21 cellular contexts compared by ENCODE assay signal in genomic region chr11:107140988-107141387, GRCh38.
"Had no signal": no experiment of that assay in that cellular context is flagged by ENCODE, and none has a peak within 500 bp of the region (broad histone marks: within the 10 kb centered on the region; RNA-seq: fewer than 3 reads in every experiment).

No MANE protein-coding gene starts in this region.

- H3K4me3 Mint-ChIP-seq: activated CD4-positive, alpha-beta memory T cell treated with anti-CD3 and anti-CD28 coated beads, Interleukin-2, amount 10 ng/mL, durations not matched to agents 7 days and 5 days; activated naive CD4-positive, alpha-beta T cell treated with anti-CD3 and anti-CD28 coated beads for 36 hours; activated naive CD8-positive, alpha-beta T cell; activated T-helper 17 cell treated with anti-CD3 and anti-CD28 coated beads, Interleukin-2, amount 50 U/mL, for 72 hours had no signal

- H3K27me3 Mint-ChIP-seq: activated CD4-positive, alpha-beta memory T cell treated with anti-CD3 and anti-CD28 coated beads, Interleukin-2, amount 10 ng/mL, durations not matched to agents 7 days and 5 days; activated naive CD8-positive, alpha-beta T cell; activated T-helper 17 cell treated with anti-CD3 and anti-CD28 coated beads, Interleukin-2, amount 50 U/mL, for 72 hours had no signal

- ATAC-seq: activated T-helper 17 cell treated with anti-CD3 and anti-CD28 coated beads, Interleukin-2, amount 50 U/mL, for 72 hours had no signal

- H3K27ac Mint-ChIP-seq: activated CD4-positive, alpha-beta memory T cell treated with anti-CD3 and anti-CD28 coated beads, Interleukin-2, amount 10 ng/mL, durations not matched to agents 7 days and 5 days; activated naive CD4-positive, alpha-beta T cell treated with anti-CD3 and anti-CD28 coated beads for 36 hours; activated naive CD8-positive, alpha-beta T cell; activated T-helper 17 cell treated with anti-CD3 and anti-CD28 coated beads, Interleukin-2, amount 50 U/mL, for 72 hours had no signal

- H3K36me3 Mint-ChIP-seq: activated naive CD8-positive, alpha-beta T cell had no signal

- H3K4me1 Mint-ChIP-seq: activated CD4-positive, alpha-beta memory T cell treated with anti-CD3 and anti-CD28 coated beads, Interleukin-2, amount 10 ng/mL, durations not matched to agents 7 days and 5 days; activated T-helper 17 cell treated with anti-CD3 and anti-CD28 coated beads, Interleukin-2, amount 50 U/mL, for 72 hours had no signal

- DNase-seq: activated CD4-positive, alpha-beta memory T cell treated with anti-CD3 and anti-CD28 coated beads, Interleukin-2, amount 10 ng/mL, durations not matched to agents 7 days and 5 days; activated CD4-positive, alpha-beta T cell treated with anti-CD3 and anti-CD28 coated beads, Interleukin-2, amount 50 U/mL, for 1 hour; activated CD4-positive, CD25-positive, alpha-beta regulatory T cell; activated gamma-delta T cell; activated naive CD4-positive, alpha-beta T cell treated with anti-CD3 and anti-CD28 coated beads for 36 hours; activated T-cell treated with anti-CD3 and anti-CD28 coated beads for 4 hours; activated T-cell treated with anti-CD3 and anti-CD28 coated beads, Interleukin-2, amount 50 U/mL, for 48 hours; amygdala; brain microvascular endothelial cell; cerebellar nuclear complex; Kasumi-1; KBM-7; NCI-H1436 treated with DMSO at 0.1 percent for 48 hours; NCI-H187; NCI-H2171; NCI-H2227 treated with DMSO at 0.1 percent for 48 hours; NCI-H69; PC-9; SHP77 treated with DMSO at 0.1 percent for 48 hours had no signal
